In genomic region chr11:87851234-87851633, GRCh38 we compare ENCODE assay signal across 18 cellular contexts.
DNase-seq lines count a peak whose midpoint lies in the region; ATAC-seq and TF ChIP-seq lines count a peak whose summit lies in the region.
"Had no signal": no experiment of that assay in that cellular context is flagged by ENCODE, and none has a peak within 500 bp of the region (broad histone marks: within the 10 kb centered on the region; RNA-seq: fewer than 3 reads in every experiment).

No MANE protein-coding gene starts in this region.

- peak overlapping the region; percentile 60 for H4K91ac ChIP-seq in IMR-90 (ENCODE audit: insufficient read depth, low read depth, low read length)

- ATAC-seq in IMR-90 (ENCODE audit: low read depth) (peak; percentile 82), lower lobe of right lung (no peak), GM18511 (IDR thresholded peaks at IDR 0.05; ENCODE audit: unreplicated experiment) (no peak)
- no peak for ATAC-seq in CD8-positive, alpha-beta T cell
- ATAC-seq: body of pancreas had no signal

- intact Hi-C loops in IMR-90 (cut with micrococcal nuclease) (no loop called here), mammary epithelial cell (cut with micrococcal nuclease) (no loop called here), lower lobe of right lung (cut with DNase I) (no loop called here)
- intact Hi-C loops in CD8-positive, alpha-beta T cell (cut with DNase I, micrococcal nuclease), result no loop called here

- no peak for TF ChIP-seq POLR2A in IMR-90 (IDR thresholded peaks at IDR 0.05; ENCODE audit: low read depth, low read length)

- H2BK120ac ChIP-seq in IMR-90 (ENCODE audit: low read depth, low read length), result peak overlapping the region; percentile 75

- no peak overlapping the region for H2AK9ac ChIP-seq in IMR-90 (replicated peaks; ENCODE audit: low read depth, low read length, poor library complexity)

- peak overlapping the region; percentile 24; the same call in 1 of the 2 replicates for H3K56ac ChIP-seq in IMR-90 (ENCODE audit: extremely low read depth, insufficient read depth, low read length)

- H3K4me1 ChIP-seq in IMR-90 (ENCODE audit: control insufficient read depth, insufficient read depth, low read length) (peaks cover 6% of the 10 kb centered on the region; the same call in 1 of the 2 replicates), mammary epithelial cell (ENCODE audit: insufficient read depth, low read length) (no peaks in the 10 kb centered on the region), lower lobe of right lung (no peaks in the 10 kb centered on the region)
- no peaks in the 10 kb centered on the region for H3K4me1 ChIP-seq in CD8-positive, alpha-beta T cell (ENCODE audit: insufficient read depth, low read length)
- H3K4me1 ChIP-seq: body of pancreas had no signal

- no peaks in the 10 kb centered on the region for H3K79me1 ChIP-seq in IMR-90 (ENCODE audit: low read depth in 1 of 2, low read length in 2 of 2)

- no peaks in the 10 kb centered on the region for H3K9me1 ChIP-seq in IMR-90 (ENCODE audit: insufficient read depth, low read length)

- WGBS in IMR-90 (ENCODE audit: extremely low coverage in 2 of 2, insufficient read length in 1 of 2), 2 experiments, result no CpG with 5 or more reads among the region's 2 CpGs
- WGBS in mammary epithelial cell (ENCODE audit: low coverage, missing lambda C conversion rate), result 47% methylated on average over 2 of the region's 2 CpGs

- H2BK5ac ChIP-seq in IMR-90 (ENCODE audit: low read depth, low read length, poor library complexity, severe bottlenecking), result peak overlapping the region; percentile 83

- CTCF ChIA-PET in AG04449 (lab: Yijun Ruan, JAX) (no interaction called here), IMR-90 (lab: Yijun Ruan, JAX) (interaction anchor here (0.6 to 1.1 kb wide), 2 partner anchors 27 to 370 kb away, joined by 3 to 4 read pairs; no protein-coding TSS in a partner anchor), mammary epithelial cell (lab: Charles Lee; ENCODE audit: low non-redundant PET) (no interaction called here)
- CTCF ChIA-PET in CD8-positive, alpha-beta T cell (lab: Charles Lee), result no interaction called here

- in situ Hi-C loops in IMR-90 (cut with MboI; ENCODE audit: low sequenced_read_pairs) (no loop called here), mammary epithelial cell (cut with MboI; ENCODE audit: low sequenced_read_pairs in 2 of 2) (no loop called here)

- H3K4ac ChIP-seq in IMR-90 (ENCODE audit: low read depth, low read length), result peak overlapping the region; percentile 70; the same call in 1 of the 2 replicates

- H3K36me3 ChIP-seq in IMR-90 (ENCODE audit: control insufficient read depth, insufficient read depth, low read length) (no peaks in the 10 kb centered on the region), mammary epithelial cell (ENCODE audit: insufficient read depth, low read length) (no peaks in the 10 kb centered on the region), lower lobe of right lung (no peaks in the 10 kb centered on the region)
- no peaks in the 10 kb centered on the region for H3K36me3 ChIP-seq in CD8-positive, alpha-beta T cell (ENCODE audit: insufficient read depth, low read length)
- H3K36me3 ChIP-seq: MG63, WERI-Rb-1 had no signal

- H4K5ac ChIP-seq in IMR-90 (ENCODE audit: low read depth, low read length), result no peak overlapping the region; the same call in 1 of the 2 replicates

- peak overlapping the region; percentile 63 for H2BK20ac ChIP-seq in IMR-90 (ENCODE audit: low read depth, low read length)

- no peak overlapping the region for H3K4me3 Mint-ChIP-seq in CD8-positive, alpha-beta T cell

- H3K36me3 Mint-ChIP-seq in CD8-positive, alpha-beta T cell, result no peaks in the 10 kb centered on the region

- H3K9me3 ChIP-seq in IMR-90 (ENCODE audit: control insufficient read depth, insufficient read depth, low read length) (no peaks in the 10 kb centered on the region), mammary epithelial cell (replicated peaks; ENCODE audit: insufficient read depth, low read length) (no peaks in the 10 kb centered on the region), lower lobe of right lung (no peaks in the 10 kb centered on the region)
- H3K9me3 ChIP-seq in CD8-positive, alpha-beta T cell (ENCODE audit: low read length), result no peaks in the 10 kb centered on the region
- H3K9me3 ChIP-seq: body of pancreas, MG63 had no signal

- no peak overlapping the region for H3K23ac ChIP-seq in IMR-90 (ENCODE audit: low read depth, low read length)

- no peak overlapping the region for H3K27ac Mint-ChIP-seq in CD8-positive, alpha-beta T cell

- TF ChIP-seq CTCF in AG04449 (IDR thresholded peaks at IDR 0.05; ENCODE audit: insufficient read depth, low read length, missing control alignments) (no peak), IMR-90 (conservative IDR thresholded peaks at IDR 0.05; ENCODE audit: low read depth, low read length) (no peak), mammary epithelial cell (conservative IDR thresholded peaks at IDR 0.05 in 1 of 2, IDR thresholded peaks at IDR 0.05 in 1 of 2; ENCODE audit: extremely low read depth in 1 of 2, insufficient read depth in 1 of 2, low read depth in 1 of 2, low read length in 2 of 2) (no peak), lower lobe of right lung (IDR thresholded peaks at IDR 0.05) (no peak)
- TF ChIP-seq CTCF in CD8-positive, alpha-beta T cell (IDR thresholded peaks at IDR 0.05), result no peak

- H2AFZ ChIP-seq in IMR-90 (replicated peaks; ENCODE audit: low read length, poor library complexity) (no peak overlapping the region), mammary epithelial cell (ENCODE audit: low read depth, low read length) (no peak overlapping the region)
- H2AFZ ChIP-seq: hepatocyte had no signal

- no peak overlapping the region; the same call in 1 of the 2 replicates for H3K18ac ChIP-seq in IMR-90 (ENCODE audit: low read depth, low read length)

- H3K79me2 ChIP-seq in mammary epithelial cell (ENCODE audit: insufficient read depth, low read length), result no peaks in the 10 kb centered on the region
- H3K79me2 ChIP-seq: hepatocyte had no signal

- H3K27me3 ChIP-seq in IMR-90 (ENCODE audit: control insufficient read depth, insufficient read depth, low read length) (no peaks in the 10 kb centered on the region), mammary epithelial cell (ENCODE audit: insufficient read depth, low read length) (no peaks in the 10 kb centered on the region), lower lobe of right lung (ENCODE audit: low read depth) (no peaks in the 10 kb centered on the region)
- H3K27me3 ChIP-seq in CD8-positive, alpha-beta T cell (ENCODE audit: insufficient read depth, low read length), result no peaks in the 10 kb centered on the region
- H3K27me3 ChIP-seq: body of pancreas, hepatocyte, MG63 had no signal

- POLR2A ChIA-PET in AG04449 (lab: Yijun Ruan, JAX) (no interaction called here), IMR-90 (lab: Charles Lee; ENCODE audit: unreplicated experiment) (no interaction called here)
- POLR2A ChIA-PET in CD8-positive, alpha-beta T cell (lab: Charles Lee), result no interaction called here

- peak overlapping the region; percentile 55; the same call in 1 of the 2 replicates for H3K14ac ChIP-seq in IMR-90 (replicated peaks; ENCODE audit: low read depth, low read length)

- H3K4me1 Mint-ChIP-seq in CD8-positive, alpha-beta T cell (ENCODE audit: low read depth), result no peaks in the 10 kb centered on the region

- H3K27ac ChIP-seq in IMR-90 (ENCODE audit: insufficient read depth, low read length) (no peak overlapping the region), mammary epithelial cell (ENCODE audit: insufficient read depth, low read depth, low read length) (no peak overlapping the region), lower lobe of right lung (no peak overlapping the region)
- no peak overlapping the region for H3K27ac ChIP-seq in CD8-positive, alpha-beta T cell (ENCODE audit: low read depth, low read length)
- H3K27ac ChIP-seq: body of pancreas, hepatocyte, WERI-Rb-1 had no signal

- no peaks in the 10 kb centered on the region for H3K27me3 Mint-ChIP-seq in CD8-positive, alpha-beta T cell (ENCODE audit: low read depth)

- H3K4me2 ChIP-seq in IMR-90 (ENCODE audit: low read depth, low read length) (peak overlapping the region; percentile 40; the same call in 1 of the 2 replicates), mammary epithelial cell (ENCODE audit: insufficient read depth, low read depth, low read length) (no peak overlapping the region)
- H3K4me2 ChIP-seq: hepatocyte had no signal

- peak; percentile 42 for DNase-seq in AG04449 (ENCODE audit: low read depth, low spot score)
- peak; percentile 61 for DNase-seq in IMR-90
- peak; percentile 1 for DNase-seq in mammary epithelial cell
- DNase-seq in kidney glomerular epithelial cell (lab: John Stamatoyannopoulos, UW), result peak; percentile 24
- no peak for DNase-seq in activated CD4-positive, alpha-beta T cell treated with anti-CD3 and anti-CD28 coated beads, Interleukin-2, amount 50 U/mL, for 4 hours
- no peak for DNase-seq in lower lobe of right lung
- no peak for DNase-seq in CD8-positive, alpha-beta T cell
- DNase-seq: activated CD8-positive, alpha-beta memory T cell treated with anti-CD3 and anti-CD28 coated beads for 24 hours; activated effector memory CD4-positive, alpha-beta T cell treated with Interleukin-2 at 50 U/mL for 16 hours; body of pancreas; COR-L47; MG63; NCI-H187 treated with DMSO at 0.1 percent for 48 hours; NCI-H69; posterior cingulate gyrus; WERI-Rb-1 had no signal

- dilution Hi-C loops in IMR-90 (cut with HindIII; ENCODE audit: low sequenced_read_pairs, unreplicated experiment), result no loop called here
- dilution Hi-C loops in mammary epithelial cell (cut with HindIII; ENCODE audit: low sequenced_read_pairs), result no loop called here

- H3K4me3 ChIP-seq in AG04449 (ENCODE audit: low read depth, low read length) (no peak overlapping the region), IMR-90 (ENCODE audit: insufficient read depth, low read depth, low read length) (no peak overlapping the region), mammary epithelial cell (replicated peaks in 1 of 3; ENCODE audit: insufficient read depth in 1 of 3, low read depth in 2 of 3, low read length in 3 of 3) (no peak overlapping the region), lower lobe of right lung (no peak overlapping the region)
- H3K4me3 ChIP-seq in CD8-positive, alpha-beta T cell (ENCODE audit: low read depth, low read length), result no peak overlapping the region
- H3K4me3 ChIP-seq: body of pancreas, hepatocyte, MG63 had no signal

- H4K8ac ChIP-seq in IMR-90 (ENCODE audit: low read depth in 2 of 2, low read length in 2 of 2), result peak overlapping the region in 1 of 2 experiments; percentile 55; a peak in 1 of 4 replicates

- TF ChIP-seq RAD21 in IMR-90 (IDR thresholded peaks at IDR 0.05; ENCODE audit: low read length), result no peak

- BruUV-seq in IMR-90 (replicated peaks; lab: Mats Ljungman, UMichigan), result no TSS peak
- BruUV-seq in mammary epithelial cell (replicated peaks; lab: Mats Ljungman, UMichigan), result no TSS peak

- H2AK5ac ChIP-seq in IMR-90 (ENCODE audit: low read depth, low read length), result no peak overlapping the region

- H4K20me1 ChIP-seq in IMR-90 (ENCODE audit: insufficient read depth, low read length) (no peaks in the 10 kb centered on the region), mammary epithelial cell (ENCODE audit: insufficient read depth, low read length) (no peaks in the 10 kb centered on the region)

- no peaks in the 10 kb centered on the region for H3K9me3 Mint-ChIP-seq in CD8-positive, alpha-beta T cell

- H3K9ac ChIP-seq in IMR-90 (ENCODE audit: low read depth, low read length), result no peak overlapping the region
- no peak overlapping the region for H3K9ac ChIP-seq in mammary epithelial cell (ENCODE audit: insufficient read depth, low read length)

- peak overlapping the region; percentile 65; the same call in 1 of the 3 replicates for H2BK15ac ChIP-seq in IMR-90 (ENCODE audit: low read depth, low read length)

Comparison
In these comparisons a context has a peak if more than half of its experiments do, and no peak if none do; other contexts are left out.
1. DNase-seq: peak in AG04449 (single experiment), IMR-90 (single experiment), mammary epithelial cell (single experiment) and kidney glomerular epithelial cell (single experiment); none in activated CD4-positive, alpha-beta T cell treated with anti-CD3 and anti-CD28 coated beads, Interleukin-2, amount 50 U/mL, for 4 hours (0 of 2), lower lobe of right lung (single experiment) and CD8-positive, alpha-beta T cell (0 of 7).